Comparison of ENCODE assay signal across 1 cellular context in genomic region chr14:50318031-50318626, GRCh38.
TF ChIP-seq lines count a peak whose summit lies in the region.

No MANE protein-coding gene starts in this region.

TF ChIP-seq in liver, 16 proteins besides CTCF, POLR2A, EP300 and RAD21 (continued from another document):
- no peak for TF ChIP-seq FOXA1 (IDR thresholded peaks at IDR 0.05)
- TF ChIP-seq SP1 (IDR thresholded peaks at IDR 0.05) = no peak
- TF ChIP-seq TAF1 (conservative IDR thresholded peaks at IDR 0.05) = no peak
- no peak for TF ChIP-seq RXRA (IDR thresholded peaks at IDR 0.05)
- TF ChIP-seq YY1 (IDR thresholded peaks at IDR 0.05) = no peak
- no peak for TF ChIP-seq FOXA2 (IDR thresholded peaks at IDR 0.05)
- no peak for TF ChIP-seq ZBTB33 (IDR thresholded peaks at IDR 0.05)
- no peak for TF ChIP-seq MAX (IDR thresholded peaks at IDR 0.05)
- TF ChIP-seq HNF4A (conservative IDR thresholded peaks at IDR 0.05) = no peak
- TF ChIP-seq ATF3 (IDR thresholded peaks at IDR 0.05) = no peak
TF ChIP-seq in liver: peak in this region for 0.
